8 cellular contexts compared by ENCODE assay signal in the genomic region with DNA sequence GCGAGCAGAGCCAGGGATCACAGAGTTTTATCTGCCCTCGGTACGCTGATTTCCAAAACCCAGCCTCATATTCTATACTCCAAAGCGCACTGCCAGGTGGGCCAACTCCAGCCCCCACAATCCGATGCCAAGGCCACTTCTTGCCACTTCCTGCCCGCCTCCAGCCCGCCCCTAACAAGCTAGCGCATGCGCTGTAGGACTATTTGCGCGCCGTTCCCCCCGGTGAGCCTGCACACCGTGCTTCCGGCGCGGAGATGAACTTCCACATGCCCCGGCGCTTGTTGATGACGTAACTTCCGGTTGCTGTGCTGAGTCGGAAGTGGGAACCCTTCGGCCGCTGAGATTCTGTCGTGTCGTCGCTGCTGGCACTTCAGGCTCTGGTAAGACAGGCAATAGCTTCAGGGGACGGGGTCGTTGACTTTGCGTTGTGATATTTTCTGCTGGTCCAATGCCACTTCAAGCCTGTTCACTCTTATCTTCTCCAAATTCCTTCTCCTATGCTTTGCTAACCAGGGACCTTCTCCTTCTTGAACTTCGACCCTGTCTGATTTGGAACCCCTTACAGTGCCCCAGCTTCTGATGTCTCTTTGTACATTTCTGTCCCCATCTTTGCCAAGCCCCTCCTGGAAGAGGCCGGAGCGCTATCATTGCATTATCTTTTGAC. TPM values are rescaled to one million over a fixed set of nuclear protein-coding genes. Genes with fewer than 3 reads are reported as not detected.
DNase-seq lines count a peak whose midpoint lies in the region; ATAC-seq, FAIRE-seq and TF ChIP-seq lines count a peak whose summit lies in the region.

A gene with protein sequence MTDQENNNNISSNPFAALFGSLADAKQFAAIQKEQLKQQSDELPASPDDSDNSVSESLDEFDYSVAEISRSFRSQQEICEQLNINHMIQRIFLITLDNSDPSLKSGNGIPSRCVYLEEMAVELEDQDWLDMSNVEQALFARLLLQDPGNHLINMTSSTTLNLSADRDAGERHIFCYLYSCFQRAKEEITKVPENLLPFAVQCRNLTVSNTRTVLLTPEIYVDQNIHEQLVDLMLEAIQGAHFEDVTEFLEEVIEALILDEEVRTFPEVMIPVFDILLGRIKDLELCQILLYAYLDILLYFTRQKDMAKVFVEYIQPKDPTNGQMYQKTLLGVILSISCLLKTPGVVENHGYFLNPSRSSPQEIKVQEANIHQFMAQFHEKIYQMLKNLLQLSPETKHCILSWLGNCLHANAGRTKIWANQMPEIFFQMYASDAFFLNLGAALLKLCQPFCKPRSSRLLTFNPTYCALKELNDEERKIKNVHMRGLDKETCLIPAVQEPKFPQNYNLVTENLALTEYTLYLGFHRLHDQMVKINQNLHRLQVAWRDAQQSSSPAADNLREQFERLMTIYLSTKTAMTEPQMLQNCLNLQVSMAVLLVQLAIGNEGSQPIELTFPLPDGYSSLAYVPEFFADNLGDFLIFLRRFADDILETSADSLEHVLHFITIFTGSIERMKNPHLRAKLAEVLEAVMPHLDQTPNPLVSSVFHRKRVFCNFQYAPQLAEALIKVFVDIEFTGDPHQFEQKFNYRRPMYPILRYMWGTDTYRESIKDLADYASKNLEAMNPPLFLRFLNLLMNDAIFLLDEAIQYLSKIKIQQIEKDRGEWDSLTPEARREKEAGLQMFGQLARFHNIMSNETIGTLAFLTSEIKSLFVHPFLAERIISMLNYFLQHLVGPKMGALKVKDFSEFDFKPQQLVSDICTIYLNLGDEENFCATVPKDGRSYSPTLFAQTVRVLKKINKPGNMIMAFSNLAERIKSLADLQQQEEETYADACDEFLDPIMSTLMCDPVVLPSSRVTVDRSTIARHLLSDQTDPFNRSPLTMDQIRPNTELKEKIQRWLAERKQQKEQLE (plus strand): TSS at position 306 of the 664 bp plus-strand sequence. CDS start 5,481 bp downstream, outside the sequence.

- 2% methylated on average over 33 of the region's 33 CpGs for WGBS in aorta, 2 donors

- H3K27me3 ChIP-seq in astrocyte (ENCODE audit: insufficient read depth, low read length) (no peaks in the 10 kb centered on the region), rectal smooth muscle tissue (ENCODE audit: control insufficient read depth, insufficient read depth, low read length) (no peaks in the 10 kb centered on the region), aorta (ENCODE audit: control insufficient read depth in 1 of 2, insufficient read depth in 2 of 2, low read length in 1 of 2) (no peaks in the 10 kb centered on the region)

- peaks cover 49% of the 10 kb centered on the region for H3K79me2 ChIP-seq in astrocyte (ENCODE audit: insufficient read depth, low read length)

- H3K27me3 Mint-ChIP-seq in astrocyte (ENCODE audit: low read depth, unreplicated experiment) = peaks cover 8% of the 10 kb centered on the region

- no peaks in the 10 kb centered on the region for H3K36me3 Mint-ChIP-seq in astrocyte (ENCODE audit: low read depth, unreplicated experiment)

- H3K9me3 ChIP-seq in astrocyte (ENCODE audit: insufficient read depth, low read depth, low read length) = no peaks in the 10 kb centered on the region
- H3K9me3 ChIP-seq in aorta (ENCODE audit: control insufficient read depth, low read length) = no peaks in the 10 kb centered on the region

- peaks cover 9% of the 10 kb centered on the region for H3K4me1 Mint-ChIP-seq in astrocyte (ENCODE audit: low read depth, unreplicated experiment)

- peaks cover 20% of the 10 kb centered on the region for H4K20me1 ChIP-seq in astrocyte (ENCODE audit: insufficient read depth, low read length)

- H2AFZ ChIP-seq in astrocyte (ENCODE audit: low read depth, low read length) = peak within 1 kb of the TSS; percentile 99

- H3K27ac Mint-ChIP-seq in astrocyte (ENCODE audit: unreplicated experiment) = peak within 1 kb of the TSS; percentile 63

- H3K4me3 Mint-ChIP-seq in astrocyte (ENCODE audit: unreplicated experiment) = peak within 1 kb of the TSS; percentile 96

- intact Hi-C loops in aorta (cut with DNase I) = loop anchor here (10.0 kb wide), 2 partner anchors 165 to 215 kb away; no protein-coding TSS in a partner anchor

- TF ChIP-seq CTCF in GM13977 (IDR thresholded peaks at IDR 0.05; ENCODE audit: extremely low read depth, insufficient read depth, missing control alignments) = no peak
- no peak for TF ChIP-seq CTCF in astrocyte (IDR thresholded peaks at IDR 0.05; ENCODE audit: insufficient read depth, low read depth, low read length)

- peak; percentile 26 for FAIRE-seq in astrocyte (lab: Jason Lieb, UNC)

- H3K4me1 ChIP-seq in astrocyte (ENCODE audit: insufficient read depth, low read length) = peaks cover 3% of the 10 kb centered on the region
- H3K4me1 ChIP-seq in rectal smooth muscle tissue (ENCODE audit: control insufficient read depth, insufficient read depth, low read length) = peaks cover 3% of the 10 kb centered on the region
- H3K4me1 ChIP-seq in aorta (ENCODE audit: control insufficient read depth in 1 of 2, insufficient read depth in 2 of 2, low read length in 2 of 2) = peaks cover 0 to 1% of the 10 kb centered on the region in 2 donors

- H3K9me3 Mint-ChIP-seq in astrocyte (ENCODE audit: unreplicated experiment) = no peaks in the 10 kb centered on the region

- H3K4me3 ChIP-seq in astrocyte (ENCODE audit: insufficient read depth, low read depth, low read length) (peak within 1 kb of the TSS; percentile 100), rectal smooth muscle tissue (ENCODE audit: low read length) (peak within 1 kb of the TSS; percentile 96), aorta (ENCODE audit: low read length in 2 of 2) (peak within 1 kb of the TSS; percentile 89 to 92)

- H3K9ac ChIP-seq in astrocyte (ENCODE audit: low read length) (peak within 1 kb of the TSS; percentile 97), rectal smooth muscle tissue (ENCODE audit: low read length) (peak within 1 kb of the TSS; percentile 90)

- peak; percentile 85 for DNase-seq in GM13977 (ENCODE audit: low spot score)
- peak; percentile 91 for DNase-seq in NCI-H2029 (lab: John Stamatoyannopoulos, UW)
- peak; percentile 91 for DNase-seq in T-helper 22 cell (ENCODE audit: low read depth)
- DNase-seq in astrocyte (ENCODE audit: low read depth) = peak; percentile 85
- DNase-seq in hepatic stellate cell (ENCODE audit: low spot score) = peak; percentile 72
- DNase-seq in aorta = peak; percentile 98 to 99

- H3K4me2 ChIP-seq in astrocyte (ENCODE audit: low read length) = peak within 1 kb of the TSS; percentile 89

- H3K36me3 ChIP-seq in astrocyte (ENCODE audit: insufficient read depth, low read length) = peaks cover 2% of the 10 kb centered on the region
- peaks cover 3% of the 10 kb centered on the region for H3K36me3 ChIP-seq in rectal smooth muscle tissue (ENCODE audit: control insufficient read depth, insufficient read depth, low read length)
- H3K36me3 ChIP-seq in aorta (ENCODE audit: control insufficient read depth in 1 of 2, insufficient read depth in 2 of 2, low read length in 1 of 2) = no peaks in the 10 kb centered on the region

- ATAC-seq in HG02885 (IDR thresholded peaks at IDR 0.05; ENCODE audit: poor library complexity, unreplicated experiment) (peak; percentile 96), aorta (ENCODE audit: low FRiP score) (peak; percentile 96)

- in situ Hi-C loops in GM13977 (cut with MboI; ENCODE audit: low pct_unique_long_range_greater_than_20kb, low sequenced_read_pairs, unreplicated experiment) = no loop called here

- H3K27ac ChIP-seq in astrocyte (ENCODE audit: low read depth, low read length) (peak within 1 kb of the TSS; percentile 66), rectal smooth muscle tissue (ENCODE audit: low read depth, low read length) (peak within 1 kb of the TSS; percentile 16), aorta (ENCODE audit: low read depth in 1 of 2, low read length in 2 of 2) (no peak within 1 kb of the TSS)

RNA-seq across cellular contexts. Expression of the gene that starts here (rescaled TPM):
- 38.8 and 40.6 TPM in 2 replicates for total RNA-seq in astrocyte
- 10 to 100 TPM; 33.4 to 35.2 TPM for total RNA-seq in aorta
- polyA plus RNA-seq in aorta = 10 to 100 TPM in 1 of 2 donors, 1 to 10 TPM in 1; 3.3 to 14.3 TPM

Comparison
In these comparisons a context has a peak if more than half of its experiments do, and no peak if none do; other contexts are left out.
1. H3K27ac ChIP-seq: peak in astrocyte (single experiment) and rectal smooth muscle tissue (single experiment); none in aorta (0 of 2).
2. Peak in every context shown above with its lines, with median percentiles within 50 percentile points of each other: DNase-seq and H3K4me3 ChIP-seq.